ENCODE assay signal across 8 cellular contexts in the genomic region with DNA sequence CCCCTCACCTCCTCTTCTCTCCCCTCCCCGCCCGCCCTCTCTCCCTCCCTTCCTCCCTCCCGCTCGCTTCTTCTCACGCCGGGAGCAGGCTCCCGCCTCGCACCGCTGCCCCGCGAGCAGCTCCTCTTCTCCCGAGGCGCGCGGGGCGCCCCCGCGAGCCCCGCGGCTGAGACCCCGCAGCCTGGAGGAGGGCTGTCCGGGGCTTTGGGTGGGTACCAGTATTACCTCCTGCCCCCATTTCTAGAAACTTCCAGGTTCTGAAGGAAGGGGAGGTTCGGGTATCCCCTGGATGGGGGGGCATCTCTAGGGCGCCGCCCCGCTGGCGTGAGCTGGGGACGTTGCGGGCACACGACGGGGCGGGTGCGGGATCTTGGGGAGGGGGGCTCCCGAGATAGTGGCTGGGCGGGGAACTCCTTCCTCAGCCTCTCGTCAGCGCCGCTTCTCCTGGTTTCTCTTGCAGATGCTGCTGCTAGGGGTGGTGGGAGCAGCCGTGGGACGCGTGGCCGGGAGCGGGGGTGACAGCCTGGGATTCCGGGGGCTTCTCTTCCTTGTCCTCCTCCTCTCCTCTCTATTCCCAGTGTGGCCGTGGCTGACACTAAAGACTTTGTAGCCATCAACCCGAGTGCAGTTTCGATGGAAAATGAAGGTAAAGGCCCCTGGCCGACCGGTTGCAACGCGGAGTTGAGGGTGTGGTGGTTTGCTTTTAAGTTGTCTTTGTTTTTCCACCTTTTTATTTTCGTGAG. TPM values are rescaled to one million over a fixed set of nuclear protein-coding genes. Genes with fewer than 3 reads are reported as not detected.
DNase-seq lines count a peak whose midpoint lies in the region; ATAC-seq and TF ChIP-seq lines count a peak whose summit lies in the region.

No MANE protein-coding gene starts in this region.

- peak overlapping the region; percentile 94 for H3K4me3 Mint-ChIP-seq in activated naive CD8-positive, alpha-beta T cell treated with anti-CD3 and anti-CD28 coated beads, Interleukin-2, amount 10 ng/mL, durations not matched to agents 7 days and 5 days
- peak overlapping the region; percentile 97 for H3K4me3 Mint-ChIP-seq in progenitor cell of endocrine pancreas (ENCODE audit: low read depth)

- no peaks in the 10 kb centered on the region for H3K27me3 Mint-ChIP-seq in activated naive CD8-positive, alpha-beta T cell treated with anti-CD3 and anti-CD28 coated beads, Interleukin-2, amount 10 ng/mL, durations not matched to agents 7 days and 5 days
- H3K27me3 Mint-ChIP-seq in progenitor cell of endocrine pancreas: no peaks in the 10 kb centered on the region

- peaks cover 31% of the 10 kb centered on the region for H3K4me1 Mint-ChIP-seq in activated naive CD8-positive, alpha-beta T cell treated with anti-CD3 and anti-CD28 coated beads, Interleukin-2, amount 10 ng/mL, durations not matched to agents 7 days and 5 days
- H3K4me1 Mint-ChIP-seq in progenitor cell of endocrine pancreas (ENCODE audit: low read depth): peaks cover 25% of the 10 kb centered on the region

- intact Hi-C loops in left ventricle myocardium superior (cut with micrococcal nuclease): no loop called here

- H3K36me3 Mint-ChIP-seq in activated naive CD8-positive, alpha-beta T cell treated with anti-CD3 and anti-CD28 coated beads, Interleukin-2, amount 10 ng/mL, durations not matched to agents 7 days and 5 days: peaks cover 2% of the 10 kb centered on the region
- H3K36me3 Mint-ChIP-seq in progenitor cell of endocrine pancreas (ENCODE audit: insufficient read depth): no peaks in the 10 kb centered on the region

- DNase-seq in RKO (ENCODE audit: low spot score): peak; percentile 26
- DNase-seq in activated naive CD8-positive, alpha-beta T cell treated with anti-CD3 and anti-CD28 coated beads, Interleukin-2, amount 10 ng/mL, durations not matched to agents 7 days and 5 days: no peak
- peak; percentile 59 for DNase-seq in left ventricle myocardium superior
- DNase-seq in progenitor cell of endocrine pancreas (ENCODE audit: low spot score, unreplicated experiment): peak; percentile 29

- ATAC-seq in GM18498 (IDR thresholded peaks at IDR 0.05; ENCODE audit: unreplicated experiment) (peak; percentile 24), HG03039 (IDR thresholded peaks at IDR 0.05; ENCODE audit: unreplicated experiment) (peak; percentile 15), left ventricle myocardium superior (peak; percentile 16), GM18873 (IDR thresholded peaks at IDR 0.05; ENCODE audit: low FRiP score, unreplicated experiment) (no peak)
- peak; percentile 19 for ATAC-seq in activated naive CD8-positive, alpha-beta T cell treated with anti-CD3 and anti-CD28 coated beads, Interleukin-2, amount 10 ng/mL, durations not matched to agents 7 days and 5 days (ENCODE audit: low read depth)

- H3K27ac ChIP-seq in 22Rv1: peak overlapping the region; percentile 85

- peak overlapping the region; percentile 98 for H3K27ac Mint-ChIP-seq in activated naive CD8-positive, alpha-beta T cell treated with anti-CD3 and anti-CD28 coated beads, Interleukin-2, amount 10 ng/mL, durations not matched to agents 7 days and 5 days
- peak overlapping the region; percentile 75 for H3K27ac Mint-ChIP-seq in progenitor cell of endocrine pancreas

- no peaks in the 10 kb centered on the region for H3K9me3 Mint-ChIP-seq in activated naive CD8-positive, alpha-beta T cell treated with anti-CD3 and anti-CD28 coated beads, Interleukin-2, amount 10 ng/mL, durations not matched to agents 7 days and 5 days
- H3K9me3 Mint-ChIP-seq in progenitor cell of endocrine pancreas (ENCODE audit: low read depth): no peaks in the 10 kb centered on the region

- POLR2A ChIA-PET in activated naive CD8-positive, alpha-beta T cell treated with anti-CD3 and anti-CD28 coated beads, Interleukin-2, amount 10 ng/mL, durations not matched to agents 7 days and 5 days (lab: Charles Lee): interaction anchor here (1.0 to 2.7 kb wide), 15 partner anchors 11 to 782 kb away, joined by 3 to 36 read pairs (median 4); a partner anchor contains a TSS

- TF ChIP-seq CTCF in 22Rv1 (IDR thresholded peaks at IDR 0.05) (no peak), progenitor cell of endocrine pancreas (IDR thresholded peaks at IDR 0.05; ENCODE audit: unreplicated experiment) (peak; percentile 26)

RNA-seq across cellular contexts. Expression of a gene that starts 0.4 kb away (rescaled TPM):
- total RNA-seq in activated naive CD8-positive, alpha-beta T cell treated with anti-CD3 and anti-CD28 coated beads, Interleukin-2, amount 10 ng/mL, durations not matched to agents 7 days and 5 days: 10 to 100 TPM; 51.3 to 56.2 TPM
- total RNA-seq in left ventricle myocardium superior (56.6 TPM), progenitor cell of endocrine pancreas (82.7 and 83.5 TPM in 2 replicates)
